ENCODE assay signal across 20 cellular contexts in the genomic region with DNA sequence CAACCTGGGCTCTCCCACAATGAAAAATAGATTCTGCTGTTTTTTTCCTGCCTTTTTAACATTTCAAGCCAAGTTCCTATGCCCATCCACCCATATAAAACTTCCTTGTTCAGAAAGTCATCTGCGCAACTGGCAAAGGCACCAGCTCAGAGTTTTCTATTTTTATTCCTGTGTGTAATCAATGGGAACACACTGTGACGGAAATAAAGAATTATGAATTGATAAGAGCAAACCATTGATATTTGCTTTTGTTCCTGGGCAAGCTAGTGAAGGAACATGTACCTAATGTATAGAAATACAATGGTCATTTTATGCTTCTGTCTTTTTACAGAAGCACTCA. TPM values are rescaled to one million over a fixed set of nuclear protein-coding genes. Genes with fewer than 3 reads are reported as not detected.
A peak's percentile ranks its signal among the peaks of the same experiment; 100 is the strongest.
DNase-seq lines count a peak whose midpoint lies in the region; ATAC-seq, FAIRE-seq and TF ChIP-seq lines count a peak whose summit lies in the region.
"Had no signal": no experiment of that assay in that cellular context is flagged by ENCODE, and none has a peak within 500 bp of the region (broad histone marks: within the 10 kb centered on the region; RNA-seq: fewer than 3 reads in every experiment).

No MANE protein-coding gene starts in this region.

- no peak overlapping the region for H2AK5ac ChIP-seq in IMR-90 (ENCODE audit: low read depth, low read length)

- no CpG with 5 or more reads among the region's 2 CpGs for WGBS in IMR-90 (ENCODE audit: extremely low coverage in 2 of 2, insufficient read length in 1 of 2), 2 experiments

- CTCF ChIA-PET in IMR-90 (lab: Yijun Ruan, JAX): no interaction called here

- H3K4me3 ChIP-seq in IMR-90 (ENCODE audit: insufficient read depth, low read depth, low read length) (no peak overlapping the region), gastrocnemius medialis (peak overlapping the region in 1 of 4 donors; percentile 5), uterus (no peak overlapping the region)
- H3K4me3 ChIP-seq: SJCRH30 had no signal

- no TSS peak for BruUV-seq in IMR-90 (replicated peaks; lab: Mats Ljungman, UMichigan)

- in situ Hi-C loops in IMR-90 (cut with MboI; ENCODE audit: low sequenced_read_pairs) (no loop called here), gastrocnemius medialis (cut with MboI; ENCODE audit: low sequenced_read_pairs in 4 of 4) (no loop called here)

- DNase-seq in IMR-90 (no peak), inferior parietal cortex (ENCODE audit: extremely low spot score) (peak; percentile 40), gastrocnemius medialis (no peak), uterus (no peak), foreskin melanocyte (no peak), H54 (ENCODE audit: insufficient read length, low spot score) (no peak)
- DNase-seq: activated CD4-positive, alpha-beta T cell treated with anti-CD3 and anti-CD28 coated beads for 48 hours; activated naive CD4-positive, alpha-beta T cell treated with anti-CD3 and anti-CD28 coated beads, Interleukin-2, amount 50 U/mL, for 16 hours; activated T-cell treated with anti-CD3 and anti-CD28 coated beads for 4 hours; brain microvascular endothelial cell; effector CD4-positive, alpha-beta T cell; NCI-H146; retina; SJCRH30; stimulated activated CD4-positive, alpha-beta T cell treated with anti-CD3 and anti-CD28 coated beads, Interleukin-2, amount 100 ng/mL, for 24 hours had no signal

- no peak overlapping the region for H3K4me3 Mint-ChIP-seq in stimulated activated memory B cell treated with anti-CD40 and anti-IgM and Interleukin-4, amounts not matched to agents 10 μg/mL and 1 μg/mL and 100 μg/mL, for 72 hours
- H3K4me3 Mint-ChIP-seq: T-helper 2 cell treated with Interferon-gamma antibody and Interleukin-4, amounts not matched to agents 5 μg/mL and 100 μg/mL, for 36 hours had no signal

- TF ChIP-seq CTCF in IMR-90 (conservative IDR thresholded peaks at IDR 0.05; ENCODE audit: low read depth, low read length) (no peak), gastrocnemius medialis (IDR thresholded peaks at IDR 0.05 in 4 of 5, conservative IDR thresholded peaks at IDR 0.05 in 1 of 5) (no peak), uterus (IDR thresholded peaks at IDR 0.05) (no peak)

- H3K4ac ChIP-seq in IMR-90 (ENCODE audit: low read depth, low read length): no peak overlapping the region

- H3K9me1 ChIP-seq in IMR-90 (ENCODE audit: insufficient read depth, low read length): no peaks in the 10 kb centered on the region; the same call in 1 of the 2 replicates

- H3K4me1 ChIP-seq in IMR-90 (ENCODE audit: control insufficient read depth, insufficient read depth, low read length) (no peaks in the 10 kb centered on the region), gastrocnemius medialis (peaks cover 0 to 8% of the 10 kb centered on the region in 2 donors), uterus (no peaks in the 10 kb centered on the region)
- H3K4me1 ChIP-seq: BE2C, SJCRH30 had no signal

- no peak overlapping the region for H2BK120ac ChIP-seq in IMR-90 (ENCODE audit: low read depth, low read length)

- no peak overlapping the region for H2AFZ ChIP-seq in IMR-90 (replicated peaks; ENCODE audit: low read length, poor library complexity)

- H3K27me3 ChIP-seq in IMR-90 (ENCODE audit: control insufficient read depth, insufficient read depth, low read length) (no peaks in the 10 kb centered on the region), gastrocnemius medialis (no peaks in the 10 kb centered on the region), uterus (no peaks in the 10 kb centered on the region)
- H3K27me3 ChIP-seq: BE2C, brain microvascular endothelial cell, SJCRH30 had no signal

- H2BK15ac ChIP-seq in IMR-90 (ENCODE audit: low read depth, low read length): peak overlapping the region; percentile 60; the same call in 1 of the 3 replicates

- no peak overlapping the region for H2AK9ac ChIP-seq in IMR-90 (replicated peaks; ENCODE audit: low read depth, low read length, poor library complexity)

- TF ChIP-seq POLR2A in IMR-90 (IDR thresholded peaks at IDR 0.05; ENCODE audit: low read depth, low read length): no peak
- TF ChIP-seq POLR2A in gastrocnemius medialis (IDR thresholded peaks at IDR 0.05): no peak
- no peak for TF ChIP-seq POLR2A in uterus (IDR thresholded peaks at IDR 0.05)
- TF ChIP-seq POLR2A in H54 (IDR thresholded peaks at IDR 0.05; ENCODE audit: low read depth, low read length): no peak

- ATAC-seq in IMR-90 (ENCODE audit: low read depth): no peak
- ATAC-seq in gastrocnemius medialis: peak; percentile 56 to 75
- ATAC-seq in stimulated activated memory B cell treated with anti-CD40 and anti-IgM and Interleukin-4, amounts not matched to agents 10 μg/mL and 1 μg/mL and 100 μg/mL, for 72 hours: no peak
- ATAC-seq: HCT116 had no signal

- intact Hi-C loops in IMR-90 (cut with micrococcal nuclease) (no loop called here), gastrocnemius medialis (cut with DNase I; ENCODE audit: low total_unique reads) (no loop called here), uterus (cut with DNase I; ENCODE audit: low total_unique reads) (no loop called here)

- POLR2A ChIA-PET in IMR-90 (lab: Charles Lee; ENCODE audit: unreplicated experiment): no interaction called here

- H4K8ac ChIP-seq in IMR-90 (ENCODE audit: low read depth in 2 of 2, low read length in 2 of 2): no peak overlapping the region

- H3K9ac ChIP-seq in IMR-90 (ENCODE audit: low read depth, low read length): no peak overlapping the region

- no peaks in the 10 kb centered on the region for H4K20me1 ChIP-seq in IMR-90 (ENCODE audit: insufficient read depth, low read length)

- H3K27me3 Mint-ChIP-seq in stimulated activated memory B cell treated with anti-CD40 and anti-IgM and Interleukin-4, amounts not matched to agents 10 μg/mL and 1 μg/mL and 100 μg/mL, for 72 hours: peaks cover 15% of the 10 kb centered on the region

- no peak overlapping the region for H2BK5ac ChIP-seq in IMR-90 (ENCODE audit: low read depth, low read length, poor library complexity, severe bottlenecking)

- H3K18ac ChIP-seq in IMR-90 (ENCODE audit: low read depth, low read length): no peak overlapping the region

- H3K27ac ChIP-seq in IMR-90 (ENCODE audit: insufficient read depth, low read length): no peak overlapping the region
- H3K27ac ChIP-seq in cingulate gyrus (ENCODE audit: low read depth, low read length): peak overlapping the region; percentile 65
- peak overlapping the region in 3 of 4 donors; percentile 9 to 61 (median 20) for H3K27ac ChIP-seq in gastrocnemius medialis
- no peak overlapping the region for H3K27ac ChIP-seq in uterus
- H3K27ac ChIP-seq: brain microvascular endothelial cell, SJCRH30 had no signal

- H3K4me1 Mint-ChIP-seq in stimulated activated memory B cell treated with anti-CD40 and anti-IgM and Interleukin-4, amounts not matched to agents 10 μg/mL and 1 μg/mL and 100 μg/mL, for 72 hours: no peaks in the 10 kb centered on the region

- H3K56ac ChIP-seq in IMR-90 (ENCODE audit: extremely low read depth, insufficient read depth, low read length): no peak overlapping the region

- H3K36me3 ChIP-seq in IMR-90 (ENCODE audit: control insufficient read depth, insufficient read depth, low read length) (no peaks in the 10 kb centered on the region), gastrocnemius medialis (no peaks in the 10 kb centered on the region), uterus (no peaks in the 10 kb centered on the region)
- H3K36me3 ChIP-seq: BE2C, brain microvascular endothelial cell, SJCRH30 had no signal

- no peaks in the 10 kb centered on the region for H3K79me1 ChIP-seq in IMR-90 (ENCODE audit: low read depth in 1 of 2, low read length in 2 of 2)

- H4K91ac ChIP-seq in IMR-90 (ENCODE audit: insufficient read depth, low read depth, low read length): no peak overlapping the region

- H3K9me3 ChIP-seq in IMR-90 (ENCODE audit: control insufficient read depth, insufficient read depth, low read length) (no peaks in the 10 kb centered on the region), gastrocnemius medialis (no peaks in the 10 kb centered on the region), uterus (no peaks in the 10 kb centered on the region)
- H3K9me3 ChIP-seq: BE2C had no signal

- H3K23ac ChIP-seq in IMR-90 (ENCODE audit: low read depth, low read length): no peak overlapping the region

- no peak overlapping the region for H4K5ac ChIP-seq in IMR-90 (ENCODE audit: low read depth, low read length)

- H3K36me3 Mint-ChIP-seq in stimulated activated memory B cell treated with anti-CD40 and anti-IgM and Interleukin-4, amounts not matched to agents 10 μg/mL and 1 μg/mL and 100 μg/mL, for 72 hours: no peaks in the 10 kb centered on the region

- TF ChIP-seq RAD21 in IMR-90 (IDR thresholded peaks at IDR 0.05; ENCODE audit: low read length): no peak

- H3K27ac Mint-ChIP-seq in stimulated activated memory B cell treated with anti-CD40 and anti-IgM and Interleukin-4, amounts not matched to agents 10 μg/mL and 1 μg/mL and 100 μg/mL, for 72 hours: no peak overlapping the region

- H3K14ac ChIP-seq in IMR-90 (replicated peaks; ENCODE audit: low read depth, low read length): no peak overlapping the region

- no peak overlapping the region for H3K4me2 ChIP-seq in IMR-90 (ENCODE audit: low read depth, low read length)

- no peak overlapping the region for H2BK20ac ChIP-seq in IMR-90 (ENCODE audit: low read depth, low read length)

- FAIRE-seq in H54 (lab: Jason Lieb, UNC): no peak

- peaks cover 3% of the 10 kb centered on the region for H3K9me3 Mint-ChIP-seq in stimulated activated memory B cell treated with anti-CD40 and anti-IgM and Interleukin-4, amounts not matched to agents 10 μg/mL and 1 μg/mL and 100 μg/mL, for 72 hours

- dilution Hi-C loops in IMR-90 (cut with HindIII; ENCODE audit: low sequenced_read_pairs, unreplicated experiment): no loop called here

TF ChIP-seq in IMR-90, 13 proteins besides CTCF, POLR2A, EP300 and RAD21 (continues in another document):
- TF ChIP-seq MXI1 (IDR thresholded peaks at IDR 0.05; ENCODE audit: borderline replicate concordance, low read depth, low read length) (no peak), FOS (IDR thresholded peaks at IDR 0.05; ENCODE audit: low read depth, low read length) (no peak), MAZ (IDR thresholded peaks at IDR 0.05; ENCODE audit: borderline replicate concordance, low read depth, low read length) (no peak)
- TF ChIP-seq, protein P1, sequence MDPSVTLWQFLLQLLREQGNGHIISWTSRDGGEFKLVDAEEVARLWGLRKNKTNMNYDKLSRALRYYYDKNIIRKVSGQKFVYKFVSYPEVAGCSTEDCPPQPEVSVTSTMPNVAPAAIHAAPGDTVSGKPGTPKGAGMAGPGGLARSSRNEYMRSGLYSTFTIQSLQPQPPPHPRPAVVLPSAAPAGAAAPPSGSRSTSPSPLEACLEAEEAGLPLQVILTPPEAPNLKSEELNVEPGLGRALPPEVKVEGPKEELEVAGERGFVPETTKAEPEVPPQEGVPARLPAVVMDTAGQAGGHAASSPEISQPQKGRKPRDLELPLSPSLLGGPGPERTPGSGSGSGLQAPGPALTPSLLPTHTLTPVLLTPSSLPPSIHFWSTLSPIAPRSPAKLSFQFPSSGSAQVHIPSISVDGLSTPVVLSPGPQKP (IDR thresholded peaks at IDR 0.05; ENCODE audit: borderline replicate concordance, low read depth, low read length): no peak

RNA-seq across cellular contexts. Expression of a gene that starts 30.7 kb away (rescaled TPM):
- total RNA-seq in IMR-90 (2012; rRNA removed): 26.5 and 34.7 TPM in 2 replicates
- polyA plus RNA-seq in IMR-90 (2012; rRNA removed): 21.9 and 22.1 TPM in 2 replicates
- 10.2 and 11.0 TPM in 2 replicates for polyA plus RNA-seq in IMR-90 (2012; cell fraction: cytosol; rRNA removed)
- 18.0 and 36.8 TPM in 2 replicates for polyA plus RNA-seq in IMR-90 (2012; cell fraction: nucleus; rRNA removed; ENCODE audit: low replicate concordance)
- 10 to 100 TPM; 30.0 to 47.3 (median 39.1) TPM for total RNA-seq in gastrocnemius medialis
- 10 to 100 TPM; 13.1 to 66.3 (median 32.5) TPM for total RNA-seq in uterus

Comparison
In these comparisons a context has a peak if more than half of its experiments do, and no peak if none do; other contexts are left out.
1. ATAC-seq: peak in gastrocnemius medialis (2 of 2); none in IMR-90 (single experiment) and stimulated activated memory B cell treated with anti-CD40 and anti-IgM and Interleukin-4, amounts not matched to agents 10 μg/mL and 1 μg/mL and 100 μg/mL, for 72 hours (single experiment).
2. H3K27ac ChIP-seq: peak in cingulate gyrus (single experiment) and gastrocnemius medialis (3 of 4); none in IMR-90 (single experiment) and uterus (0 of 2).